In genomic region chr1:21333824-21334213, GRCh38 we compare ENCODE assay signal across 8 cellular contexts. TPM values are rescaled to one million over a fixed set of nuclear protein-coding genes. Genes with fewer than 3 reads are reported as not detected.
DNase-seq lines count a peak whose midpoint lies in the region.

No MANE protein-coding gene starts in this region.

- H3K4me3 Mint-ChIP-seq in T-helper 2 cell treated with Interferon-gamma antibody and Interleukin-4, amounts not matched to agents 5 μg/mL and 100 μg/mL, for 36 hours: peak overlapping the region; percentile 90
- H3K4me3 Mint-ChIP-seq in activated CD4-positive, alpha-beta memory T cell treated with anti-CD3 and anti-CD28 coated beads, Interleukin-2, amount 10 ng/mL, durations not matched to agents 7 days and 5 days: peak overlapping the region; percentile 73
- H3K4me3 Mint-ChIP-seq in immature natural killer cell: peak overlapping the region; percentile 88 to 92 (median 89)

- no peaks in the 10 kb centered on the region for H3K27me3 ChIP-seq in subcutaneous abdominal adipose tissue (ENCODE audit: control insufficient read depth in 5 of 5, insufficient read depth in 4 of 5, low read length in 5 of 5)

- H3K4me3 ChIP-seq in subcutaneous abdominal adipose tissue (ENCODE audit: low read depth in 1 of 5, low read length in 5 of 5): peak overlapping the region in 2 of 5 donors; percentile 38 to 48

- no peaks in the 10 kb centered on the region for H3K9me3 Mint-ChIP-seq in T-helper 2 cell treated with Interferon-gamma antibody and Interleukin-4, amounts not matched to agents 5 μg/mL and 100 μg/mL, for 36 hours
- H3K9me3 Mint-ChIP-seq in activated CD4-positive, alpha-beta memory T cell treated with anti-CD3 and anti-CD28 coated beads, Interleukin-2, amount 10 ng/mL, durations not matched to agents 7 days and 5 days: no peaks in the 10 kb centered on the region
- H3K9me3 Mint-ChIP-seq in immature natural killer cell: no peaks in the 10 kb centered on the region

- CTCF ChIA-PET in activated CD4-positive, alpha-beta memory T cell treated with anti-CD3 and anti-CD28 coated beads, Interleukin-2, amount 10 ng/mL, durations not matched to agents 7 days and 5 days (lab: Charles Lee): interaction anchor here (0.9 to 3.8 kb wide), 10 partner anchors 10 to 102 kb away, joined by 3 to 45 read pairs (median 10); no protein-coding TSS in a partner anchor

- H3K27me3 Mint-ChIP-seq in T-helper 2 cell treated with Interferon-gamma antibody and Interleukin-4, amounts not matched to agents 5 μg/mL and 100 μg/mL, for 36 hours (ENCODE audit: low read depth): no peaks in the 10 kb centered on the region
- no peaks in the 10 kb centered on the region for H3K27me3 Mint-ChIP-seq in activated CD4-positive, alpha-beta memory T cell treated with anti-CD3 and anti-CD28 coated beads, Interleukin-2, amount 10 ng/mL, durations not matched to agents 7 days and 5 days
- peaks cover 10 to 13% (median 10%) of the 10 kb centered on the region in 3 donors for H3K27me3 Mint-ChIP-seq in immature natural killer cell (ENCODE audit: low read depth in 3 of 3)

- H3K4me1 ChIP-seq in subcutaneous abdominal adipose tissue (ENCODE audit: control insufficient read depth in 5 of 5, insufficient read depth in 5 of 5, low read length in 5 of 5): peaks cover 44 to 69% (median 64%) of the 10 kb centered on the region in 5 donors

- peak overlapping the region; percentile 84 for H3K27ac ChIP-seq in subcutaneous abdominal adipose tissue (ENCODE audit: low read depth, low read length)

- POLR2A ChIA-PET in activated CD4-positive, alpha-beta memory T cell treated with anti-CD3 and anti-CD28 coated beads, Interleukin-2, amount 10 ng/mL, durations not matched to agents 7 days and 5 days (lab: Charles Lee): interaction anchor here (1.0 to 7.5 kb wide), 8 partner anchors 9 to 547 kb away, joined by 3 to 92 read pairs (median 11); partner anchors contain the start of gene ECE1

- H3K9ac ChIP-seq in subcutaneous abdominal adipose tissue (ENCODE audit: low read length in 5 of 5): peak overlapping the region in 2 of 5 donors; percentile 14 to 73

- peaks cover 64% of the 10 kb centered on the region for H3K4me1 Mint-ChIP-seq in T-helper 2 cell treated with Interferon-gamma antibody and Interleukin-4, amounts not matched to agents 5 μg/mL and 100 μg/mL, for 36 hours (ENCODE audit: low read depth)
- peaks cover 87% of the 10 kb centered on the region for H3K4me1 Mint-ChIP-seq in activated CD4-positive, alpha-beta memory T cell treated with anti-CD3 and anti-CD28 coated beads, Interleukin-2, amount 10 ng/mL, durations not matched to agents 7 days and 5 days
- peaks cover 76 to 88% of the 10 kb centered on the region in 2 donors for H3K4me1 Mint-ChIP-seq in immature natural killer cell

- peaks cover 5% of the 10 kb centered on the region for H3K36me3 Mint-ChIP-seq in T-helper 2 cell treated with Interferon-gamma antibody and Interleukin-4, amounts not matched to agents 5 μg/mL and 100 μg/mL, for 36 hours (ENCODE audit: low read depth)
- peaks cover 19% of the 10 kb centered on the region for H3K36me3 Mint-ChIP-seq in activated CD4-positive, alpha-beta memory T cell treated with anti-CD3 and anti-CD28 coated beads, Interleukin-2, amount 10 ng/mL, durations not matched to agents 7 days and 5 days (ENCODE audit: low read depth)
- peaks cover 0 to 5% (median 3%) of the 10 kb centered on the region in 3 donors for H3K36me3 Mint-ChIP-seq in immature natural killer cell

- H3K27ac Mint-ChIP-seq in T-helper 2 cell treated with Interferon-gamma antibody and Interleukin-4, amounts not matched to agents 5 μg/mL and 100 μg/mL, for 36 hours: peak overlapping the region; percentile 95
- H3K27ac Mint-ChIP-seq in activated CD4-positive, alpha-beta memory T cell treated with anti-CD3 and anti-CD28 coated beads, Interleukin-2, amount 10 ng/mL, durations not matched to agents 7 days and 5 days: peak overlapping the region; percentile 94
- peak overlapping the region; percentile 95 to 98 (median 97) for H3K27ac Mint-ChIP-seq in immature natural killer cell

- DNase-seq in T-helper 2 cell treated with Interferon-gamma antibody and Interleukin-4, amounts not matched to agents 5 μg/mL and 100 μg/mL, for 36 hours (ENCODE audit: low spot score): no peak
- DNase-seq in T-helper 2 cell: no peak
- DNase-seq in activated CD4-positive, alpha-beta memory T cell treated with anti-CD3 and anti-CD28 coated beads, Interleukin-2, amount 10 ng/mL, durations not matched to agents 7 days and 5 days: no peak
- no peak for DNase-seq in immature natural killer cell
- DNase-seq in NCI-H1694 treated with DMSO at 0.1 percent for 48 hours (lab: John Stamatoyannopoulos, UW): no peak
- no peak for DNase-seq in midbrain (lab: John Stamatoyannopoulos, UW)
- DNase-seq in activated CD4-positive, CD25-positive, alpha-beta regulatory T cell treated with anti-CD3 and anti-CD28 coated beads, Interleukin-2, amount 50 U/mL, for 72 hours: no peak

- peaks cover 0 to 8% (median 0%) of the 10 kb centered on the region in 5 donors for H3K36me3 ChIP-seq in subcutaneous abdominal adipose tissue (ENCODE audit: control insufficient read depth in 5 of 5, insufficient read depth in 5 of 5, low read length in 5 of 5)

- H3K9me3 ChIP-seq in subcutaneous abdominal adipose tissue (ENCODE audit: control insufficient read depth in 5 of 5, low read length in 5 of 5): no peaks in the 10 kb centered on the region

RNA-seq across cellular contexts. Expression of gene ECE1, which starts 43.6 kb away (rescaled TPM):
- total RNA-seq in activated CD4-positive, alpha-beta memory T cell treated with anti-CD3 and anti-CD28 coated beads, Interleukin-2, amount 10 ng/mL, durations not matched to agents 7 days and 5 days: 10 to 100 TPM; 85.3 to 87.9 TPM
- 10 to 100 TPM in 1 of 3 donors, 1 to 10 TPM in 2; 3.3 to 24.7 (median 4.3) TPM for polyA plus RNA-seq in immature natural killer cell
